ENCODE assay signal across 13 cellular contexts in the genomic region with DNA sequence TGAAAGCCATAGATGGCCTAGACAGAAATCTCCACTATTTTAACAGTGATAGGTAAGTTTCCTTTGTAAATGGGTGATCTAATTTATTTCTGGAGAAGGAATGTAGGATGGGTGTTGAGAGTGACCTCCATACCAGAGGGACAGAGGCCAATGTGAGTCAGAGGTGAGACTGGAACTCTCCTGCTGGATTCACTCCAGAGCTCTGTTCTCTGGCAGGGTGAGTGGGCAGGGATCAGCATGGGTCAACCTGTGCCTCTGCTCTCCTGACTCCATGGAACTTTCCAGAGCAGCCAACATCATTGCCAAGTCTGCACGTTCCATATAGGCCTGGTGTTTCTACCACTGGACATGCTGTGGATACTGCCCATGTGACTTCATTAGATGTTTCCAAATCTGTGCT.
"Had no signal": no experiment of that assay in that cellular context is flagged by ENCODE, and none has a peak within 500 bp of the region (broad histone marks: within the 10 kb centered on the region; RNA-seq: fewer than 3 reads in every experiment).

No MANE protein-coding gene starts in this region.

- H3K27ac ChIP-seq: cardiac muscle cell, esophagus muscularis mucosa, testis, upper lobe of right lung had no signal

- H3K36me3 ChIP-seq: cardiac muscle cell had no signal

- H3K4me1 ChIP-seq: esophagus muscularis mucosa, testis, upper lobe of right lung had no signal

- H3K4me3 ChIP-seq: cardiac muscle cell, esophagus muscularis mucosa, testis, upper lobe of right lung had no signal

- H3K27me3 ChIP-seq: cardiac muscle cell, esophagus muscularis mucosa, testis, upper lobe of right lung had no signal

- DNase-seq: activated CD4-positive, alpha-beta T cell treated with anti-CD3 and anti-CD28 coated beads for 4 hours; activated CD8-positive, alpha-beta memory T cell treated with anti-CD3 and anti-CD28 coated beads, Interleukin-2, amount 50 U/mL, for 4 hours; activated CD8-positive, alpha-beta T cell treated with anti-CD3 and anti-CD28 coated beads for 36 hours; activated naive CD8-positive, alpha-beta T cell treated with anti-CD3 and anti-CD28 coated beads, Interleukin-2, amount 10 ng/mL, durations not matched to agents 7 days and 5 days; aorta; foreskin melanocyte; naive B cell; stimulated activated CD4-positive, alpha-beta T cell treated with anti-CD3 and anti-CD28 coated beads, Interleukin-15, amount 100 ng/mL, for 24 hours; stimulated activated CD4-positive, alpha-beta T cell treated with anti-CD3 and anti-CD28 coated beads, Interleukin-4, amount 100 ng/mL, for 24 hours; testis; upper lobe of right lung had no signal

- H3K9me3 ChIP-seq: esophagus muscularis mucosa, testis, upper lobe of right lung had no signal

- ATAC-seq: activated CD8-positive, alpha-beta T cell treated with anti-CD3 and anti-CD28 coated beads for 36 hours; upper lobe of right lung had no signal
